Comparison of ENCODE assay signal across 21 cellular contexts in genomic region chr18:10124557-10124956, GRCh38.
"Had no signal": no experiment of that assay in that cellular context is flagged by ENCODE, and none has a peak within 500 bp of the region (broad histone marks: within the 10 kb centered on the region; RNA-seq: fewer than 3 reads in every experiment).

No MANE protein-coding gene starts in this region.

- H3K36me3 ChIP-seq: left ventricle myocardium inferior, tibial artery, uterus had no signal

- DNase-seq: activated B cell treated with CpG ODN at 0.5 μM for 24 hours; activated CD4-positive, alpha-beta T cell treated with anti-CD3 and anti-CD28 coated beads for 4 hours; activated CD8-positive, alpha-beta T cell treated with anti-CD3 and anti-CD28 coated beads for 36 hours; activated naive CD4-positive, alpha-beta T cell treated with Interleukin-2 at 50 U/mL for 16 hours; activated naive CD8-positive, alpha-beta T cell treated with anti-CD3 and anti-CD28 coated beads, Interleukin-2, amount 10 ng/mL, durations not matched to agents 7 days and 5 days; activated T-cell treated with anti-CD3 and anti-CD28 coated beads, Interleukin-2, amount 50 U/mL, for 1 hour; body of pancreas; caudate nucleus; kidney glomerular epithelial cell; left ventricle myocardium inferior; mammary epithelial cell; naive thymus-derived CD8-positive, alpha-beta T cell; nucleus accumbens; retina; stimulated activated CD8-positive, alpha-beta memory T cell treated with anti-CD3 and anti-CD28 coated beads, Interleukin-4, amount 100 ng/mL, for 48 hours; stimulated activated naive CD4-positive, alpha-beta T cell; T-helper 2 cell; tibial artery; uterus had no signal

- H3K9me3 ChIP-seq: body of pancreas, uterus had no signal

- H3K4me3 ChIP-seq: body of pancreas, coronary artery, left ventricle myocardium inferior, tibial artery, uterus had no signal

- H3K4me3 Mint-ChIP-seq: activated B cell treated with CpG ODN at 0.5 μM for 24 hours; activated CD8-positive, alpha-beta T cell treated with anti-CD3 and anti-CD28 coated beads for 36 hours; activated naive CD8-positive, alpha-beta T cell treated with anti-CD3 and anti-CD28 coated beads, Interleukin-2, amount 10 ng/mL, durations not matched to agents 7 days and 5 days; naive thymus-derived CD8-positive, alpha-beta T cell had no signal

- H3K27me3 ChIP-seq: body of pancreas, tibial artery, uterus had no signal

- H3K36me3 Mint-ChIP-seq: activated naive CD8-positive, alpha-beta T cell treated with anti-CD3 and anti-CD28 coated beads, Interleukin-2, amount 10 ng/mL, durations not matched to agents 7 days and 5 days; naive thymus-derived CD8-positive, alpha-beta T cell had no signal

- H3K27ac ChIP-seq: body of pancreas, coronary artery, left ventricle myocardium inferior, tibial artery, uterus had no signal

- H3K4me1 ChIP-seq: uterus had no signal

- H3K27ac Mint-ChIP-seq: activated B cell treated with CpG ODN at 0.5 μM for 24 hours; activated CD8-positive, alpha-beta T cell treated with anti-CD3 and anti-CD28 coated beads for 36 hours; activated naive CD8-positive, alpha-beta T cell treated with anti-CD3 and anti-CD28 coated beads, Interleukin-2, amount 10 ng/mL, durations not matched to agents 7 days and 5 days; activated T-helper 2 cell treated with anti-CD3 and anti-CD28 coated beads, Interferon-gamma antibody, Interleukin-2, Interleukin-4, amounts not matched to agents 10 μg/mL and 5 μg/mL and 100 μg/mL, durations not matched to agents 14 hours and 24 hours and 36 hours; naive thymus-derived CD8-positive, alpha-beta T cell had no signal

- H3K4me1 Mint-ChIP-seq: activated naive CD8-positive, alpha-beta T cell treated with anti-CD3 and anti-CD28 coated beads, Interleukin-2, amount 10 ng/mL, durations not matched to agents 7 days and 5 days had no signal

- H3K9me3 Mint-ChIP-seq: activated B cell treated with CpG ODN at 0.5 μM for 24 hours; activated CD8-positive, alpha-beta T cell treated with anti-CD3 and anti-CD28 coated beads for 36 hours; activated naive CD8-positive, alpha-beta T cell treated with anti-CD3 and anti-CD28 coated beads, Interleukin-2, amount 10 ng/mL, durations not matched to agents 7 days and 5 days; naive thymus-derived CD8-positive, alpha-beta T cell had no signal

- H3K27me3 Mint-ChIP-seq: activated CD8-positive, alpha-beta T cell treated with anti-CD3 and anti-CD28 coated beads for 36 hours had no signal

- ATAC-seq: activated CD8-positive, alpha-beta T cell treated with anti-CD3 and anti-CD28 coated beads for 36 hours; body of pancreas; naive thymus-derived CD8-positive, alpha-beta T cell had no signal
